In the genomic region with DNA sequence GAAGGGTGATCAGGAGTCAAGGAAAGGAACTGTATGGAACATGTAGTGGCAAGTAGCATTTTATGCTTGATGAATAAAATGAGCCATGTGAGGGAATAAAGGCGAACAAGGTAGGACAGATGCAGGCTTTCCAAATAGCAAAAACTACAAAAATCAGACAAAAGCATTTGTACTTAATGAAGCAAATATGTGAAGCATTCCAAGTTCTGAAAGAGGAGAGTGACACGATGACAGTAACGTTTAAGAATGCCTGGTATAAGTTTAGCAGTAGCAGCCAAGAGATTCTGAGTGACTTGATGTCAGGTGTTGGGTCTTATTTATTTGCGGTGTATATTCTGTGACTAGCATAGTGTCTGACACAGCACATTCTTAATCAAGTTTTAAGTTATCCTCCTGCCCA, we compare ENCODE assay signal across 15 cellular contexts.
DNase-seq lines count a peak whose midpoint lies in the region; ATAC-seq and TF ChIP-seq lines count a peak whose summit lies in the region.
"Had no signal": no experiment of that assay in that cellular context is flagged by ENCODE, and none has a peak within 500 bp of the region (broad histone marks: within the 10 kb centered on the region; RNA-seq: fewer than 3 reads in every experiment).

No MANE protein-coding gene starts in this region.

- H3K36me3 ChIP-seq in IMR-90 (ENCODE audit: control insufficient read depth, insufficient read depth, low read length) (no peaks in the 10 kb centered on the region), brain microvascular endothelial cell (replicated peaks) (no peaks in the 10 kb centered on the region), spleen (no peaks in the 10 kb centered on the region)

- no peak overlapping the region for H3K9ac ChIP-seq in IMR-90 (ENCODE audit: low read depth, low read length)

- in situ Hi-C loops in IMR-90 (cut with MboI; ENCODE audit: low sequenced_read_pairs): no loop called here
- in situ Hi-C loops in brain microvascular endothelial cell (cut with HindIII; ENCODE audit: low pct_ligation_motif_present, low sequenced_read_pairs): no loop called here

- H4K8ac ChIP-seq in IMR-90 (ENCODE audit: low read depth in 2 of 2, low read length in 2 of 2): 0 out of 4 replicates have a peak overlapping the region, but pooled peaks of 1 of the 2 experiments have one; percentile 12

- peaks cover 2% of the 10 kb centered on the region; the same call in 1 of the 2 replicates for H3K4me1 ChIP-seq in IMR-90 (ENCODE audit: control insufficient read depth, insufficient read depth, low read length)
- H3K4me1 ChIP-seq in spleen: no peaks in the 10 kb centered on the region

- CTCF ChIA-PET in IMR-90 (lab: Yijun Ruan, JAX): no interaction called here

- no peaks in the 10 kb centered on the region for H3K79me1 ChIP-seq in IMR-90 (ENCODE audit: low read depth in 1 of 2, low read length in 2 of 2)

- peak overlapping the region; percentile 45; the same call in 1 of the 2 replicates for H3K14ac ChIP-seq in IMR-90 (replicated peaks; ENCODE audit: low read depth, low read length)

- H3K4me3 ChIP-seq in IMR-90 (ENCODE audit: insufficient read depth, low read depth, low read length) (no peak overlapping the region), brain microvascular endothelial cell (ENCODE audit: low read depth, low read length) (no peak overlapping the region), spleen (no peak overlapping the region)

- no peak for ATAC-seq in IMR-90 (ENCODE audit: low read depth)
- no peak for ATAC-seq in Right ventricle myocardium superior (ENCODE audit: poor library complexity)
- ATAC-seq: PC-3 had no signal

- WGBS in IMR-90 (ENCODE audit: extremely low coverage in 2 of 2, insufficient read length in 1 of 2), 2 experiments: no CpG with 5 or more reads among the region's 4 CpGs
- WGBS in spleen, 5 donors: 83 to 97% (median 92%) methylated on average over 4 of the region's 4 CpGs

- H3K9me3 ChIP-seq in IMR-90 (ENCODE audit: control insufficient read depth, insufficient read depth, low read length): no peaks in the 10 kb centered on the region; the same call in 1 of the 2 replicates
- peaks cover 0 to 23% (median 10%) of the 10 kb centered on the region in 8 donors for H3K9me3 ChIP-seq in spleen

- POLR2A ChIA-PET in IMR-90 (lab: Charles Lee; ENCODE audit: unreplicated experiment): no interaction called here

- no peak overlapping the region for H3K56ac ChIP-seq in IMR-90 (ENCODE audit: extremely low read depth, insufficient read depth, low read length)

- no peak overlapping the region for H4K91ac ChIP-seq in IMR-90 (ENCODE audit: insufficient read depth, low read depth, low read length)

- no peak for TF ChIP-seq POLR2A in IMR-90 (IDR thresholded peaks at IDR 0.05; ENCODE audit: low read depth, low read length)
- TF ChIP-seq POLR2A in spleen (IDR thresholded peaks at IDR 0.05): no peak

- H4K5ac ChIP-seq in IMR-90 (ENCODE audit: low read depth, low read length): no peak overlapping the region

- no peak overlapping the region for H2BK5ac ChIP-seq in IMR-90 (ENCODE audit: low read depth, low read length, poor library complexity, severe bottlenecking)

- no peaks in the 10 kb centered on the region for H4K20me1 ChIP-seq in IMR-90 (ENCODE audit: insufficient read depth, low read length)

- no peak for TF ChIP-seq RAD21 in IMR-90 (IDR thresholded peaks at IDR 0.05; ENCODE audit: low read length)

- H3K4me2 ChIP-seq in IMR-90 (ENCODE audit: low read depth, low read length): no peak overlapping the region

- H3K27me3 ChIP-seq in IMR-90 (ENCODE audit: control insufficient read depth, insufficient read depth, low read length) (no peaks in the 10 kb centered on the region), brain microvascular endothelial cell (replicated peaks) (no peaks in the 10 kb centered on the region), spleen (replicated peaks in 1 of 7) (no peaks in the 10 kb centered on the region)

- H2AK9ac ChIP-seq in IMR-90 (replicated peaks; ENCODE audit: low read depth, low read length, poor library complexity): no peak overlapping the region

- H2BK20ac ChIP-seq in IMR-90 (ENCODE audit: low read depth, low read length): peak overlapping the region; percentile 80

- TF ChIP-seq CTCF in IMR-90 (conservative IDR thresholded peaks at IDR 0.05; ENCODE audit: low read depth, low read length) (no peak), brain microvascular endothelial cell (IDR thresholded peaks at IDR 0.05; ENCODE audit: low read depth, low read length, missing control alignments) (no peak), spleen (IDR thresholded peaks at IDR 0.05 in 8 of 11, conservative IDR thresholded peaks at IDR 0.05 in 3 of 11) (no peak)

- DNase-seq in IMR-90 (no peak), brain microvascular endothelial cell (peak; percentile 11), kidney glomerular epithelial cell (lab: John Stamatoyannopoulos, UW) (peak; percentile 27), Right ventricle myocardium superior (no peak), COR-L47 (lab: John Stamatoyannopoulos, UW) (no peak), spleen (no peak)
- DNase-seq in stimulated activated CD4-positive, alpha-beta T cell treated with anti-CD3 and anti-CD28 coated beads, Interleukin-4, amount 100 ng/mL, for 24 hours: no peak
- DNase-seq: MM.1S, NCI-H1092, NCI-H1436 treated with DMSO at 0.1 percent for 48 hours, NCI-H2029, NCI-H345, NCI-H524 treated with DMSO at 0.1 percent for 48 hours, PC-3 had no signal

- H2BK15ac ChIP-seq in IMR-90 (ENCODE audit: low read depth, low read length): no peak overlapping the region

- dilution Hi-C loops in IMR-90 (cut with HindIII; ENCODE audit: low sequenced_read_pairs, unreplicated experiment): no loop called here

- H3K27ac ChIP-seq in IMR-90 (ENCODE audit: insufficient read depth, low read length) (no peak overlapping the region), brain microvascular endothelial cell (no peak overlapping the region), spleen (no peak overlapping the region)
- H3K27ac ChIP-seq: RWPE1 had no signal

- H2AFZ ChIP-seq in IMR-90 (replicated peaks; ENCODE audit: low read length, poor library complexity): no peak overlapping the region

- no peak overlapping the region for H3K4ac ChIP-seq in IMR-90 (ENCODE audit: low read depth, low read length)

- no peak overlapping the region; the same call in 1 of the 2 replicates for H3K18ac ChIP-seq in IMR-90 (ENCODE audit: low read depth, low read length)

- intact Hi-C loops in IMR-90 (cut with micrococcal nuclease): no loop called here
- intact Hi-C loops in Right ventricle myocardium superior (cut with DNase I): no loop called here
- intact Hi-C loops in spleen (cut with DNase I; ENCODE audit: low total_unique reads): no loop called here

- no peak overlapping the region for H3K23ac ChIP-seq in IMR-90 (ENCODE audit: low read depth, low read length)

- no peak overlapping the region for H2AK5ac ChIP-seq in IMR-90 (ENCODE audit: low read depth, low read length)

- H2BK120ac ChIP-seq in IMR-90 (ENCODE audit: low read depth, low read length): peak overlapping the region; percentile 55; the same call in 1 of the 2 replicates

- no peaks in the 10 kb centered on the region for H3K9me1 ChIP-seq in IMR-90 (ENCODE audit: insufficient read depth, low read length)

- BruUV-seq in IMR-90 (replicated peaks; lab: Mats Ljungman, UMichigan): no TSS peak

TF ChIP-seq in IMR-90, 13 proteins besides CTCF, POLR2A, EP300 and RAD21:
- TF ChIP-seq, protein P1, sequence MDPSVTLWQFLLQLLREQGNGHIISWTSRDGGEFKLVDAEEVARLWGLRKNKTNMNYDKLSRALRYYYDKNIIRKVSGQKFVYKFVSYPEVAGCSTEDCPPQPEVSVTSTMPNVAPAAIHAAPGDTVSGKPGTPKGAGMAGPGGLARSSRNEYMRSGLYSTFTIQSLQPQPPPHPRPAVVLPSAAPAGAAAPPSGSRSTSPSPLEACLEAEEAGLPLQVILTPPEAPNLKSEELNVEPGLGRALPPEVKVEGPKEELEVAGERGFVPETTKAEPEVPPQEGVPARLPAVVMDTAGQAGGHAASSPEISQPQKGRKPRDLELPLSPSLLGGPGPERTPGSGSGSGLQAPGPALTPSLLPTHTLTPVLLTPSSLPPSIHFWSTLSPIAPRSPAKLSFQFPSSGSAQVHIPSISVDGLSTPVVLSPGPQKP (IDR thresholded peaks at IDR 0.05; ENCODE audit: borderline replicate concordance, low read depth, low read length): no peak
- TF ChIP-seq BHLHE40 (IDR thresholded peaks at IDR 0.05; ENCODE audit: low read depth, low read length): no peak
- TF ChIP-seq MAZ (IDR thresholded peaks at IDR 0.05; ENCODE audit: borderline replicate concordance, low read depth, low read length): no peak

Comparison
In these comparisons a context has a peak if more than half of its experiments do, and no peak if none do; other contexts are left out.
1. DNase-seq: peak in brain microvascular endothelial cell (single experiment) and kidney glomerular epithelial cell (single experiment); none in IMR-90 (single experiment), stimulated activated CD4-positive, alpha-beta T cell treated with anti-CD3 and anti-CD28 coated beads, Interleukin-4, amount 100 ng/mL, for 24 hours (single experiment), Right ventricle myocardium superior (single experiment), COR-L47 (single experiment) and spleen (single experiment).